Comparison of ENCODE assay signal across 10 cellular contexts in the genomic region with DNA sequence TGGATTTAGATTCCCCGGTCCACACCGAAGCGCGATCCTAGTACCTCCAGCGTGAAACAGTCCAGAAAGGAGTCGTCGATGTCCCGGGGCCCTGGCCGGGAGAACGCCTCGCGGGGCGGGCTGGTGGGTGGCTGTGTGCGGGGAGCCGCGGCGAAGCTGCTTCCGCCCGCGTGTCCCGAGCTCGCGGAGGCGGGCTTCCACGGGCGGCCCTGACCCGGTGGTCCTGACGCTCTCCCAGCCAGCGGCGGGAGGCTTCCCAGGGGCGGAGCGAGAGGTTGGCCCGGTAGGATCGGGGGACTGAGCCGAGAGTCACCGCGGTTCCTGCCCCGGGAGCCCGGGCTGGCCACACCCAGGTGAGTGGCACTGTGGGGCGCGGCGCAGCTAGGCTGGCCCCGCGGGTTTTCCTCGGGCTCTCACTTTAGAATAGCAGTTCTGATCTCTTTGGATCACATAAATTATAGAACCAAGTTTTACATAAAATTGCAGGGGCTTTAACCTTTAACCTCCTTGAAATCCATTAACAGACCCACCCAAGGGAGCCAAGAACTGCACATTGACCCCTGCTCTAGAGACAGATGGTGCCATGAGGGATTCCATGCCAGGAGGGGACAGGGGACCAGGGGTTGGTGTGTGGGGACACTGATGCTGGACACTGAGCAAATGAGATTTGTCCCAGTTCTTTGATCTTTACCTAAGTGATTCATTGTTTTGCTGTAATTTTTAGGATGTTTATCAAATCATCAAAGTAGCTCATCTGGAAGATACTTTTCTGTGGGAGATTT. TPM values are rescaled to one million over a fixed set of nuclear protein-coding genes. Genes with fewer than 3 reads are reported as not detected.
DNase-seq lines count a peak whose midpoint lies in the region; ATAC-seq, FAIRE-seq and TF ChIP-seq lines count a peak whose summit lies in the region.
"Had no signal": no experiment of that assay in that cellular context is flagged by ENCODE, and none has a peak within 500 bp of the region (broad histone marks: within the 10 kb centered on the region; RNA-seq: fewer than 3 reads in every experiment).

No MANE protein-coding gene starts in this region.

- no peak for TF ChIP-seq RAD21 in SK-N-SH (IDR thresholded peaks at IDR 0.05; ENCODE audit: low read length)

- no peaks in the 10 kb centered on the region for H3K36me3 ChIP-seq in SK-N-SH (replicated peaks in 1 of 2; ENCODE audit: control insufficient read depth in 1 of 2, insufficient read depth in 2 of 2, low read length in 1 of 2)
- no peaks in the 10 kb centered on the region for H3K36me3 ChIP-seq in endothelial cell of umbilical vein (ENCODE audit: control insufficient read depth in 2 of 2, extremely low read depth in 1 of 2, insufficient read depth in 2 of 2, low read length in 2 of 2)

- H3K9ac ChIP-seq in SK-N-SH (no peak overlapping the region), endothelial cell of umbilical vein (replicated peaks; ENCODE audit: extremely low read depth, insufficient read depth, low read length) (peak overlapping the region; percentile 33)

- H3K4me3 Mint-ChIP-seq in naive B cell: peak overlapping the region in 2 of 8 donors; percentile 7 to 44
- H3K4me3 Mint-ChIP-seq: activated B cell treated with CpG ODN at 0.5 μM for 24 hours had no signal

- H3K27ac Mint-ChIP-seq in naive B cell: no peak overlapping the region
- H3K27ac Mint-ChIP-seq: activated B cell treated with CpG ODN at 0.5 μM for 24 hours had no signal

- H3K79me2 ChIP-seq in SK-N-SH (ENCODE audit: insufficient read depth) (no peaks in the 10 kb centered on the region), endothelial cell of umbilical vein (ENCODE audit: control insufficient read depth, insufficient read depth, low read length) (no peaks in the 10 kb centered on the region)

- dilution Hi-C loops in endothelial cell of umbilical vein (cut with MboI; ENCODE audit: extremely low pct_ligation_motif_present, low sequenced_read_pairs): no loop called here

- CTCF ChIA-PET in SK-N-SH (lab: Yijun Ruan, JAX): interaction anchor here (1.2 kb wide), 1 partner anchor 15 kb away, joined by 5 read pairs; no protein-coding TSS in a partner anchor
- CTCF ChIA-PET in endothelial cell of umbilical vein (lab: Charles Lee): no interaction called here

- H3K27me3 Mint-ChIP-seq in naive B cell: peaks cover 47 to 68% (median 64%) of the 10 kb centered on the region in 3 donors

- H3K4me2 ChIP-seq in SK-N-SH: peak overlapping the region; percentile 43
- peak overlapping the region; percentile 86 for H3K4me2 ChIP-seq in endothelial cell of umbilical vein (ENCODE audit: insufficient read depth, low read length)

- H3F3A ChIP-seq in SK-N-SH (replicated peaks; ENCODE audit: insufficient read depth): no peaks in the 10 kb centered on the region

- H3K4me3 ChIP-seq in SK-N-SH (ENCODE audit: low read depth in 2 of 2, low read length in 1 of 2) (peak overlapping the region in 1 of 2 experiments; percentile 51; a peak in 2 of 4 replicates), endothelial cell of umbilical vein (replicated peaks in 1 of 3; ENCODE audit: insufficient read depth in 1 of 3, low read depth in 1 of 3, low read length in 3 of 3) (peak overlapping the region; percentile 43 to 58 (median 52))

- WGBS in SK-N-SH (ENCODE audit: low lambda C conversion rate): 20% methylated on average over 32 of the region's 45 CpGs

- no peaks in the 10 kb centered on the region for H3K9me2 ChIP-seq in SK-N-SH

- H3K27ac ChIP-seq in SK-N-SH (ENCODE audit: low read depth in 2 of 2, low read length in 1 of 2) (no peak overlapping the region), endothelial cell of umbilical vein (ENCODE audit: insufficient read depth, low read depth, low read length) (no peak overlapping the region)

- intact Hi-C loops in endothelial cell of umbilical vein (cut with micrococcal nuclease): no loop called here

- no peak for TF ChIP-seq EP300 in SK-N-SH (IDR thresholded peaks at IDR 0.05; ENCODE audit: borderline replicate concordance in 1 of 2, low read depth in 1 of 2, low read length in 1 of 2)

- TF ChIP-seq POLR2A in endothelial cell of umbilical vein (IDR thresholded peaks at IDR 0.05; ENCODE audit: low read depth, low read length): no peak

- TF ChIP-seq CTCF in SK-N-SH (IDR thresholded peaks at IDR 0.05) (no peak), endothelial cell of umbilical vein (IDR thresholded peaks at IDR 0.05; ENCODE audit: extremely low read depth in 1 of 2, insufficient read depth in 1 of 2, low read depth in 1 of 2, low read length in 2 of 2) (no peak)

- no peaks in the 10 kb centered on the region for H3K9me1 ChIP-seq in endothelial cell of umbilical vein (replicated peaks; ENCODE audit: control insufficient read depth, extremely low read depth, insufficient read depth, low read length)

- H3K27me3 ChIP-seq in SK-N-SH (ENCODE audit: insufficient read depth): peaks cover 10% of the 10 kb centered on the region; the same call in 1 of the 2 replicates
- H3K27me3 ChIP-seq in endothelial cell of umbilical vein (ENCODE audit: control insufficient read depth in 2 of 2, insufficient read depth in 2 of 2, low read length in 2 of 2): no peaks in the 10 kb centered on the region

- H3K9me3 ChIP-seq in SK-N-SH (no peaks in the 10 kb centered on the region), endothelial cell of umbilical vein (replicated peaks; ENCODE audit: control insufficient read depth, insufficient read depth, low read length) (no peaks in the 10 kb centered on the region)

- ATAC-seq in naive B cell (ENCODE audit: low read depth in 2 of 2) (peak in 1 of 2 donors; percentile 20), GM18517 (IDR thresholded peaks at IDR 0.05; ENCODE audit: unreplicated experiment) (no peak)

- FAIRE-seq in endothelial cell of umbilical vein (lab: Jason Lieb, UNC): no peak

- H3K36me3 Mint-ChIP-seq in naive B cell: no peaks in the 10 kb centered on the region

- DNase-seq in AG20443 (ENCODE audit: low spot score): peak; percentile 19
- DNase-seq in SK-N-SH: peak; percentile 82
- DNase-seq in endothelial cell of umbilical vein (ENCODE audit: low read depth, low spot score): peak; percentile 21
- peak; percentile 0 for DNase-seq in naive B cell
- no peak for DNase-seq in mucosa of gallbladder (ENCODE audit: low spot score)
- no peak for DNase-seq in DMS79 treated with DMSO at 0.1 percent for 48 hours (lab: John Stamatoyannopoulos, UW)
- no peak for DNase-seq in putamen (ENCODE audit: low spot score)
- DNase-seq: activated B cell treated with CpG ODN at 0.5 μM for 24 hours, mesendoderm had no signal

- H4K20me1 ChIP-seq in SK-N-SH (ENCODE audit: insufficient read depth): no peaks in the 10 kb centered on the region
- H4K20me1 ChIP-seq in endothelial cell of umbilical vein (replicated peaks; ENCODE audit: control insufficient read depth, extremely low read depth, insufficient read depth, low read length): no peaks in the 10 kb centered on the region

- H2AFZ ChIP-seq in SK-N-SH (ENCODE audit: low read depth) (peak overlapping the region; percentile 53; the same call in 1 of the 2 replicates), endothelial cell of umbilical vein (ENCODE audit: low read depth, low read length) (peak overlapping the region; percentile 96)

- peaks cover 0 to 6% (median 4%) of the 10 kb centered on the region in 3 donors for H3K4me1 Mint-ChIP-seq in naive B cell
- H3K4me1 Mint-ChIP-seq: activated B cell treated with CpG ODN at 0.5 μM for 24 hours had no signal

- H3K9me3 Mint-ChIP-seq in naive B cell: peaks cover 0 to 2% (median 0%) of the 10 kb centered on the region in 7 donors
- H3K9me3 Mint-ChIP-seq: activated B cell treated with CpG ODN at 0.5 μM for 24 hours had no signal

- POLR2A ChIA-PET in SK-N-SH (lab: Yijun Ruan, JAX): no interaction called here
- POLR2A ChIA-PET in endothelial cell of umbilical vein (lab: Charles Lee): no interaction called here

- BruUV-seq in endothelial cell of umbilical vein (replicated peaks; lab: Mats Ljungman, UMichigan): no TSS peak

- peaks cover 0 to 5% of the 10 kb centered on the region in 2 experiments; a peak in 2 of 4 replicates for H3K4me1 ChIP-seq in SK-N-SH (ENCODE audit: control insufficient read depth in 1 of 2, insufficient read depth in 2 of 2, low read depth in 1 of 2, low read length in 1 of 2)
- H3K4me1 ChIP-seq in endothelial cell of umbilical vein (ENCODE audit: control insufficient read depth, extremely low read depth, insufficient read depth, low read length): peaks cover 4% of the 10 kb centered on the region

TF ChIP-seq in SK-N-SH, 30 proteins besides CTCF, POLR2A, EP300 and RAD21 (continues in another document):
- TF ChIP-seq NRF1 (IDR thresholded peaks at IDR 0.05; ENCODE audit: low read depth, low read length): no peak

TF ChIP-seq in endothelial cell of umbilical vein, 7 proteins besides CTCF, POLR2A, EP300 and RAD21:
- TF ChIP-seq MYC (IDR thresholded peaks at IDR 0.05; ENCODE audit: low read depth, low read length): no peak
- TF ChIP-seq JUN (IDR thresholded peaks at IDR 0.05; ENCODE audit: borderline replicate concordance, insufficient read depth, insufficient read length, low read depth): no peak
- TF ChIP-seq POLR2AphosphoS5 (IDR thresholded peaks at IDR 0.05; ENCODE audit: insufficient read depth, low read depth, low read length): no peak
- TF ChIP-seq, protein P1, sequence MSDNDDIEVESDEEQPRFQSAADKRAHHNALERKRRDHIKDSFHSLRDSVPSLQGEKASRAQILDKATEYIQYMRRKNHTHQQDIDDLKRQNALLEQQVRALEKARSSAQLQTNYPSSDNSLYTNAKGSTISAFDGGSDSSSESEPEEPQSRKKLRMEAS (IDR thresholded peaks at IDR 0.05; ENCODE audit: insufficient read depth, insufficient read length): no peak
- no peak for TF ChIP-seq FOS (IDR thresholded peaks at IDR 0.05; ENCODE audit: borderline replicate concordance, insufficient read depth, low read length)
- no peak for TF ChIP-seq EZH2 (IDR thresholded peaks at IDR 0.05; ENCODE audit: borderline replicate concordance, low read depth, low read length, severe bottlenecking)
- TF ChIP-seq GATA2 (IDR thresholded peaks at IDR 0.05; ENCODE audit: insufficient read depth, insufficient read length, low read depth, low read length): no peak

RNA-seq across cellular contexts. Expression of a gene that starts 29.2 kb away (rescaled TPM):
- 0.20 and 0.24 TPM in 2 replicates for polyA plus RNA-seq in SK-N-SH (2012; rRNA removed)
- polyA plus RNA-seq in SK-N-SH (2012; cell fraction: cytosol; rRNA removed): 0.23 and 0.33 TPM in 2 replicates
- 0.18 and 0.20 TPM in 2 replicates for polyA plus RNA-seq in SK-N-SH (2012; cell fraction: nucleus; rRNA removed)
- total RNA-seq in endothelial cell of umbilical vein: 0.75 and 0.90 TPM in 2 replicates
- 0.06 and 0.14 TPM in 2 replicates for polyA plus RNA-seq in endothelial cell of umbilical vein
- polyA plus RNA-seq in endothelial cell of umbilical vein (2011; cell fraction: cytosol; rRNA removed): 0.26 and 0.38 TPM in 2 replicates
- polyA plus RNA-seq in endothelial cell of umbilical vein (2011; cell fraction: nucleus; rRNA removed): 0.32 and 0.45 TPM in 2 replicates
- 2.2 and 5.1 TPM in 2 replicates for polyA plus RNA-seq in endothelial cell of umbilical vein (2012)
- 1.2 TPM in 1 of 2 replicates, not detected in the other for polyA minus RNA-seq in endothelial cell of umbilical vein
- polyA minus RNA-seq in endothelial cell of umbilical vein (2011; cell fraction: cytosol; rRNA and poly(A)+ RNA removed): not detected
- polyA minus RNA-seq in endothelial cell of umbilical vein (2011; cell fraction: nucleus; rRNA and poly(A)+ RNA removed): 0.34 and 0.77 TPM in 2 replicates
- not detected for polyA plus RNA-seq in naive B cell (ENCODE audit: low read depth in 6 of 6)
- 0.17 TPM for total RNA-seq in mucosa of gallbladder
- total RNA-seq: activated B cell treated with CpG ODN at 0.5 μM for 24 hours had no signal

Comparison
In these comparisons a context has a peak if more than half of its experiments do, and no peak if none do; other contexts are left out.
1. DNase-seq: peak in AG20443 (single experiment), SK-N-SH (single experiment), endothelial cell of umbilical vein (single experiment) and naive B cell (single experiment); none in mucosa of gallbladder (single experiment), DMS79 treated with DMSO at 0.1 percent for 48 hours (single experiment) and putamen (single experiment).